16 cellular contexts compared by ENCODE assay signal in the genomic region with DNA sequence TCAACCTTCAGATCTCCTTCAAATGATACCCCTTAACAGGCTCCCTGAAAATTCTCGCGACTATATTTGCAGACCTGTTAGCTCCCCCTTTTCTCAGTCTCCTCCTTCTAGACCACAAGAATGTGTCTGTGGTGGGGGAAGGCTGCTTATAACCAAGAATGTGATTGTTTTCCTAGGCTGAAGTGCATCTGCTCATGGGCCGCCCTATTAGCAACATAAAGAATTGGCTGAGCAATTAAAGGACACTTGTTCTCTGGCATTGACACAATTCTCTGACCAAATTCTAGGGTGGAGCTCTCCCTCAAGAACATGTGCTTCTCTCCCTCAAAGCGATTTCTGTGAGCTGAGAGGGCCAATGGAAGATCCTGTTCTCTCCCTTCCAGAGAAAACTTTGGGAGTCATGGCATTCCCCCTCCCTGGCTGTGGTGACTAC. TPM values are rescaled to one million over a fixed set of nuclear protein-coding genes. Genes with fewer than 3 reads are reported as not detected.
DNase-seq lines count a peak whose midpoint lies in the region; ATAC-seq and TF ChIP-seq lines count a peak whose summit lies in the region.
"Had no signal": no experiment of that assay in that cellular context is flagged by ENCODE, and none has a peak within 500 bp of the region (broad histone marks: within the 10 kb centered on the region; RNA-seq: fewer than 3 reads in every experiment).

No MANE protein-coding gene starts in this region.

- H3K9me3 ChIP-seq in SK-N-SH (no peaks in the 10 kb centered on the region), upper lobe of right lung (no peaks in the 10 kb centered on the region)

- in situ Hi-C loops in astrocyte of the cerebellum (cut with HindIII; ENCODE audit: low sequenced_read_pairs), result loop anchor here (5.0 kb wide), 1 partner anchor 77 kb away; no protein-coding TSS in a partner anchor

- ATAC-seq in SK-N-SH treated with all-trans-retinoic acid at 6 μM for 48 hours, result peak; percentile 74
- peak; percentile 91 for ATAC-seq in upper lobe of right lung
- ATAC-seq: GM12878 had no signal

- H2AFZ ChIP-seq in SK-N-SH (ENCODE audit: low read depth), result no peak overlapping the region

- no peaks in the 10 kb centered on the region for H3K9me2 ChIP-seq in SK-N-SH

- intact Hi-C loops in upper lobe of right lung (cut with DNase I), result no loop called here

- no peak for DNase-seq in SK-N-SH
- DNase-seq in astrocyte of the cerebellum (ENCODE audit: low read depth), result peak; percentile 67
- peak; percentile 79 for DNase-seq in islet precursor cell
- DNase-seq in upper lobe of right lung, result no peak
- no peak for DNase-seq in NCI-H2029 (lab: John Stamatoyannopoulos, UW)
- no peak for DNase-seq in middle frontal gyrus (ENCODE audit: extremely low spot score, low spot score)
- no peak for DNase-seq in stimulated activated CD4-positive, alpha-beta T cell treated with anti-CD3 and anti-CD28 coated beads, Interleukin-2, amount 100 ng/mL, for 48 hours
- DNase-seq: anterior cingulate cortex; CD4-positive, CD25-positive, alpha-beta regulatory T cell; DND-41; H7; NCI-H1105 treated with DMSO at 0.1 percent for 48 hours; NCI-H226 had no signal

- no peaks in the 10 kb centered on the region for H3K79me2 ChIP-seq in SK-N-SH (ENCODE audit: insufficient read depth)

- H3K27ac ChIP-seq in SK-N-SH (ENCODE audit: low read depth in 2 of 2, low read length in 1 of 2) (no peak overlapping the region), upper lobe of right lung (peak overlapping the region; percentile 74)
- H3K27ac ChIP-seq: 22Rv1 had no signal

- 82% methylated on average over 4 of the region's 4 CpGs for WGBS in SK-N-SH (ENCODE audit: low lambda C conversion rate)

- H3K4me3 ChIP-seq in SK-N-SH (ENCODE audit: low read depth in 2 of 2, low read length in 1 of 2), result no peak overlapping the region
- H3K4me3 ChIP-seq in astrocyte of the cerebellum (ENCODE audit: low read depth, low read length), result no peak overlapping the region
- no peak overlapping the region for H3K4me3 ChIP-seq in upper lobe of right lung
- H3K4me3 ChIP-seq: GM12878 had no signal

- TF ChIP-seq CTCF in SK-N-SH (IDR thresholded peaks at IDR 0.05), result no peak
- TF ChIP-seq CTCF in astrocyte of the cerebellum (IDR thresholded peaks at IDR 0.05; ENCODE audit: low read depth, low read length, missing control alignments), result no peak
- TF ChIP-seq CTCF in upper lobe of right lung (IDR thresholded peaks at IDR 0.05), result no peak

- CTCF ChIA-PET in SK-N-SH (lab: Yijun Ruan, JAX), result interaction anchor here (1.1 kb wide), 1 partner anchor 85 kb away, joined by 3 read pairs; no protein-coding TSS in a partner anchor

- H3K27me3 ChIP-seq in SK-N-SH (ENCODE audit: insufficient read depth) (no peaks in the 10 kb centered on the region), upper lobe of right lung (no peaks in the 10 kb centered on the region)

- no peak for TF ChIP-seq EP300 in SK-N-SH (IDR thresholded peaks at IDR 0.05; ENCODE audit: borderline replicate concordance in 1 of 2, low read depth in 1 of 2, low read length in 1 of 2)

- POLR2A ChIA-PET in SK-N-SH (lab: Yijun Ruan, JAX), result no interaction called here

- no peaks in the 10 kb centered on the region for H3F3A ChIP-seq in SK-N-SH (replicated peaks; ENCODE audit: insufficient read depth)

- no peaks in the 10 kb centered on the region for H4K20me1 ChIP-seq in SK-N-SH (ENCODE audit: insufficient read depth)

- no peak overlapping the region for H3K4me2 ChIP-seq in SK-N-SH

- H3K9ac ChIP-seq in SK-N-SH, result no peak overlapping the region

- no peak for TF ChIP-seq RAD21 in SK-N-SH (IDR thresholded peaks at IDR 0.05; ENCODE audit: low read length)

- H3K36me3 ChIP-seq in SK-N-SH (replicated peaks in 1 of 2; ENCODE audit: control insufficient read depth in 1 of 2, insufficient read depth in 2 of 2, low read length in 1 of 2) (no peaks in the 10 kb centered on the region), upper lobe of right lung (no peaks in the 10 kb centered on the region)

- peaks cover 0 to 3% of the 10 kb centered on the region in 2 experiments; a peak in 2 of 4 replicates for H3K4me1 ChIP-seq in SK-N-SH (ENCODE audit: control insufficient read depth in 1 of 2, insufficient read depth in 2 of 2, low read depth in 1 of 2, low read length in 1 of 2)
- H3K4me1 ChIP-seq in upper lobe of right lung, result no peaks in the 10 kb centered on the region

TF ChIP-seq in SK-N-SH treated with all-trans-retinoic acid at 6 μM for 48 hours, 23 proteins besides CTCF, POLR2A, EP300 and RAD21:
- TF ChIP-seq SNAI2 (CRISPR knock-in tag; IDR thresholded peaks at IDR 0.05) (no peak), ZFP30 (CRISPR knock-in tag; IDR thresholded peaks at IDR 0.05) (no peak), GLIS3 (CRISPR knock-in tag; IDR thresholded peaks at IDR 0.05) (no peak), PPARA (CRISPR knock-in tag; IDR thresholded peaks at IDR 0.05; ENCODE audit: borderline replicate concordance) (no peak)

TF ChIP-seq in SK-N-SH, 30 proteins besides CTCF, POLR2A, EP300 and RAD21:
- TF ChIP-seq, protein P1, sequence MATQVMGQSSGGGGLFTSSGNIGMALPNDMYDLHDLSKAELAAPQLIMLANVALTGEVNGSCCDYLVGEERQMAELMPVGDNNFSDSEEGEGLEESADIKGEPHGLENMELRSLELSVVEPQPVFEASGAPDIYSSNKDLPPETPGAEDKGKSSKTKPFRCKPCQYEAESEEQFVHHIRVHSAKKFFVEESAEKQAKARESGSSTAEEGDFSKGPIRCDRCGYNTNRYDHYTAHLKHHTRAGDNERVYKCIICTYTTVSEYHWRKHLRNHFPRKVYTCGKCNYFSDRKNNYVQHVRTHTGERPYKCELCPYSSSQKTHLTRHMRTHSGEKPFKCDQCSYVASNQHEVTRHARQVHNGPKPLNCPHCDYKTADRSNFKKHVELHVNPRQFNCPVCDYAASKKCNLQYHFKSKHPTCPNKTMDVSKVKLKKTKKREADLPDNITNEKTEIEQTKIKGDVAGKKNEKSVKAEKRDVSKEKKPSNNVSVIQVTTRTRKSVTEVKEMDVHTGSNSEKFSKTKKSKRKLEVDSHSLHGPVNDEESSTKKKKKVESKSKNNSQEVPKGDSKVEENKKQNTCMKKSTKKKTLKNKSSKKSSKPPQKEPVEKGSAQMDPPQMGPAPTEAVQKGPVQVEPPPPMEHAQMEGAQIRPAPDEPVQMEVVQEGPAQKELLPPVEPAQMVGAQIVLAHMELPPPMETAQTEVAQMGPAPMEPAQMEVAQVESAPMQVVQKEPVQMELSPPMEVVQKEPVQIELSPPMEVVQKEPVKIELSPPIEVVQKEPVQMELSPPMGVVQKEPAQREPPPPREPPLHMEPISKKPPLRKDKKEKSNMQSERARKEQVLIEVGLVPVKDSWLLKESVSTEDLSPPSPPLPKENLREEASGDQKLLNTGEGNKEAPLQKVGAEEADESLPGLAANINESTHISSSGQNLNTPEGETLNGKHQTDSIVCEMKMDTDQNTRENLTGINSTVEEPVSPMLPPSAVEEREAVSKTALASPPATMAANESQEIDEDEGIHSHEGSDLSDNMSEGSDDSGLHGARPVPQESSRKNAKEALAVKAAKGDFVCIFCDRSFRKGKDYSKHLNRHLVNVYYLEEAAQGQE (IDR thresholded peaks at IDR 0.05; ENCODE audit: low read depth, low read length), result no peak
- TF ChIP-seq FOSL2 (IDR thresholded peaks at IDR 0.05; ENCODE audit: borderline replicate concordance, low read depth) (no peak), TCF12 (IDR thresholded peaks at IDR 0.05) (no peak), EZH2phosphoT487 (IDR thresholded peaks at IDR 0.05; ENCODE audit: borderline replicate concordance, low read depth) (no peak), TEAD4 (IDR thresholded peaks at IDR 0.05; ENCODE audit: borderline replicate concordance, insufficient read depth) (no peak), GATA2 (CRISPR knock-in tag; IDR thresholded peaks at IDR 0.05) (no peak), MEF2A (IDR thresholded peaks at IDR 0.05; ENCODE audit: borderline replicate concordance, low read depth) (no peak)

RNA-seq across cellular contexts. Expression of a gene that starts 19.0 kb away (rescaled TPM):
- 7.6 and 10.5 TPM in 2 replicates for polyA plus RNA-seq in SK-N-SH (2012; rRNA removed)
- 2.7 and 5.0 TPM in 2 replicates for polyA plus RNA-seq in SK-N-SH (2012; cell fraction: cytosol; rRNA removed)
- polyA plus RNA-seq in SK-N-SH (2012; cell fraction: nucleus; rRNA removed), result 22.5 and 25.5 TPM in 2 replicates
- total RNA-seq in upper lobe of right lung, result 103 TPM

Comparison
In these comparisons a context has a peak if more than half of its experiments do, and no peak if none do; other contexts are left out.
1. DNase-seq: peak in astrocyte of the cerebellum (single experiment) and islet precursor cell (single experiment); none in SK-N-SH (single experiment), upper lobe of right lung (single experiment), NCI-H2029 (single experiment), middle frontal gyrus (single experiment) and stimulated activated CD4-positive, alpha-beta T cell treated with anti-CD3 and anti-CD28 coated beads, Interleukin-2, amount 100 ng/mL, for 48 hours (0 of 2).